ENCODE assay signal across 8 cellular contexts in genomic region chr3:168847293-168847883, GRCh38.
DNase-seq lines count a peak whose midpoint lies in the region; ATAC-seq lines count a peak whose summit lies in the region.

No MANE protein-coding gene starts in this region.

- no peaks in the 10 kb centered on the region for H3K36me3 Mint-ChIP-seq in naive B cell
- no peaks in the 10 kb centered on the region for H3K36me3 Mint-ChIP-seq in naive thymus-derived CD8-positive, alpha-beta T cell

- DNase-seq in AG20443 (ENCODE audit: low spot score) (peak; percentile 30), NCI-H82 (lab: John Stamatoyannopoulos, UW) (peak; percentile 71), dermis microvascular lymphatic vessel endothelial cell (ENCODE audit: low read depth in 2 of 2) (peak; percentile 36 to 50), naive B cell (peak; percentile 3)
- DNase-seq in naive thymus-derived CD8-positive, alpha-beta T cell = no peak

- POLR2A ChIA-PET in naive thymus-derived CD8-positive, alpha-beta T cell (lab: Charles Lee) = no interaction called here

- H3K27me3 Mint-ChIP-seq in naive B cell = peaks cover 21 to 25% (median 22%) of the 10 kb centered on the region in 3 donors
- peaks cover 0 to 17% (median 12%) of the 10 kb centered on the region in 5 donors for H3K27me3 Mint-ChIP-seq in naive thymus-derived CD8-positive, alpha-beta T cell

- no peaks in the 10 kb centered on the region for H3K4me1 Mint-ChIP-seq in naive B cell
- no peaks in the 10 kb centered on the region for H3K4me1 Mint-ChIP-seq in naive thymus-derived CD8-positive, alpha-beta T cell

- H3K9me3 Mint-ChIP-seq in naive B cell = peaks cover 0 to 3% (median 0%) of the 10 kb centered on the region in 7 donors
- peaks cover 0 to 4% (median 0%) of the 10 kb centered on the region in 9 donors for H3K9me3 Mint-ChIP-seq in naive thymus-derived CD8-positive, alpha-beta T cell

- peak; percentile 71 for ATAC-seq in GM18519 (IDR thresholded peaks at IDR 0.05; ENCODE audit: low FRiP score, unreplicated experiment)
- ATAC-seq in HG03280 (IDR thresholded peaks at IDR 0.05; ENCODE audit: unreplicated experiment) = peak; percentile 73
- no peak for ATAC-seq in naive B cell (ENCODE audit: low read depth in 2 of 2)
- ATAC-seq in naive thymus-derived CD8-positive, alpha-beta T cell = no peak
- no peak for ATAC-seq in HG03457 (IDR thresholded peaks at IDR 0.05; ENCODE audit: unreplicated experiment)

- no peak overlapping the region for H3K4me3 Mint-ChIP-seq in naive B cell
- H3K4me3 Mint-ChIP-seq in naive thymus-derived CD8-positive, alpha-beta T cell = no peak overlapping the region

- no peak overlapping the region for H3K27ac Mint-ChIP-seq in naive B cell
- H3K27ac Mint-ChIP-seq in naive thymus-derived CD8-positive, alpha-beta T cell = no peak overlapping the region

Comparison
In these comparisons a context has a peak if more than half of its experiments do, and no peak if none do; other contexts are left out.
1. DNase-seq: peak in AG20443 (single experiment), NCI-H82 (single experiment), dermis microvascular lymphatic vessel endothelial cell (2 of 2) and naive B cell (single experiment); none in naive thymus-derived CD8-positive, alpha-beta T cell (0 of 10).
2. ATAC-seq: peak in GM18519 (single experiment) and HG03280 (single experiment); none in naive B cell (0 of 2), naive thymus-derived CD8-positive, alpha-beta T cell (0 of 2) and HG03457 (single experiment).